ENCODE assay signal across 9 cellular contexts in the genomic region with DNA sequence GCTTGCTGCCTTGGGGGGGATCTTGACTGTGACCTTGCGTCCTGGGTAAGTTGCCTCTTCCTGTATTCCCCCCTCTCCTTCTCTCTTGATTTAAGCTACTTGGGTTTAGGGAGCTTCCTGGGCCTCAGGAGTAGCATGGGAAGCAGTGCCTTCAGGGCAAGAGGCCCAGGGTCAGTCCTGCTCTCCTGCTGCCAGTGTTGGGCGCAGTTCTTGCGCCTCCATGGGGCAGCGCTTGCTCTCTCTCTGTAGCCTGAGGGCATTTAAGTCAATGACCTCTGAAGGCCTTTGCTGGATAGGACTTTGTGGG.
DNase-seq lines count a peak whose midpoint lies in the region; ATAC-seq and TF ChIP-seq lines count a peak whose summit lies in the region.
"Had no signal": no experiment of that assay in that cellular context is flagged by ENCODE, and none has a peak within 500 bp of the region (broad histone marks: within the 10 kb centered on the region; RNA-seq: fewer than 3 reads in every experiment).

No MANE protein-coding gene starts in this region.

- ATAC-seq in omental fat pad (ENCODE audit: low FRiP score) = no peak
- ATAC-seq in GM18861 (IDR thresholded peaks at IDR 0.05; ENCODE audit: unreplicated experiment) = no peak

- peaks cover 46% of the 10 kb centered on the region for H3K4me1 Mint-ChIP-seq in activated T-helper 1 cell treated with anti-CD3 and anti-CD28 coated beads, Interleukin-12 subunit alpha, Interleukin-12 subunit beta, Interleukin-2, Interleukin-4 antibody, amounts not matched to agents 30 ng/mL and 10 ng/mL and 1 ng/mL, durations not matched to agents 14 hours and 24 hours and 36 hours (ENCODE audit: low read depth)

- peaks cover 4% of the 10 kb centered on the region for H3K27me3 Mint-ChIP-seq in activated T-helper 1 cell treated with anti-CD3 and anti-CD28 coated beads, Interleukin-12 subunit alpha, Interleukin-12 subunit beta, Interleukin-2, Interleukin-4 antibody, amounts not matched to agents 30 ng/mL and 10 ng/mL and 1 ng/mL, durations not matched to agents 14 hours and 24 hours and 36 hours (ENCODE audit: insufficient read depth)

- intact Hi-C loops in activated T-helper 1 cell treated with anti-CD3 and anti-CD28 coated beads, Interleukin-12 subunit alpha, Interleukin-12 subunit beta, Interleukin-2, Interleukin-4 antibody, amounts not matched to agents 30 ng/mL and 10 ng/mL and 1 ng/mL, durations not matched to agents 14 hours and 24 hours and 36 hours (cut with micrococcal nuclease) = loop anchor here (1.0 to 5.0 kb wide), 3 partner anchors 116 to 435 kb away; a partner anchor contains a TSS
- intact Hi-C loops in left ventricle myocardium inferior (cut with micrococcal nuclease) = loop anchor here (5.0 to 10.0 kb wide), 2 partner anchors 72 to 160 kb away; no protein-coding TSS in a partner anchor

- H3K36me3 Mint-ChIP-seq in activated T-helper 1 cell treated with anti-CD3 and anti-CD28 coated beads, Interleukin-12 subunit alpha, Interleukin-12 subunit beta, Interleukin-2, Interleukin-4 antibody, amounts not matched to agents 30 ng/mL and 10 ng/mL and 1 ng/mL, durations not matched to agents 14 hours and 24 hours and 36 hours (ENCODE audit: low read depth) = peaks cover 6% of the 10 kb centered on the region

- H3K27ac ChIP-seq in left ventricle myocardium inferior (replicated peaks) (peak overlapping the region; percentile 87), skin epidermis (peak overlapping the region; percentile 17 to 96 (median 82))

- H3K4me3 ChIP-seq in left ventricle myocardium inferior (peak overlapping the region; percentile 55), skin epidermis (peak overlapping the region in 2 of 7 experiments; percentile 2 to 22)

- H3K27me3 ChIP-seq in left ventricle myocardium inferior (ENCODE audit: low read depth) = no peaks in the 10 kb centered on the region

- in situ Hi-C loops in G401 (cut with HindIII; ENCODE audit: low sequenced_read_pairs) = no loop called here

- DNase-seq in G401 (ENCODE audit: low spot score) (peak; percentile 6), left ventricle myocardium inferior (no peak), omental fat pad (ENCODE audit: low spot score) (no peak), A172 (ENCODE audit: low spot score) (no peak), NCI-H146 (lab: John Stamatoyannopoulos, UW) (no peak)
- no peak for DNase-seq in activated T-helper 1 cell treated with anti-CD3 and anti-CD28 coated beads, Interleukin-12 subunit alpha, Interleukin-12 subunit beta, Interleukin-2, Interleukin-4 antibody, amounts not matched to agents 30 ng/mL and 10 ng/mL and 1 ng/mL, durations not matched to agents 14 hours and 24 hours and 36 hours (ENCODE audit: low spot score)
- DNase-seq: GDM1 had no signal

- H3K4me1 ChIP-seq in left ventricle myocardium inferior = peaks cover 71% of the 10 kb centered on the region

- no peaks in the 10 kb centered on the region for H3K36me3 ChIP-seq in left ventricle myocardium inferior

- TF ChIP-seq CTCF in left ventricle myocardium inferior (IDR thresholded peaks at IDR 0.05; ENCODE audit: borderline replicate concordance) (no peak), omental fat pad (IDR thresholded peaks at IDR 0.05) (no peak)

- H3K9me3 ChIP-seq in left ventricle myocardium inferior (replicated peaks) = no peaks in the 10 kb centered on the region

- peak overlapping the region; percentile 79 for H3K4me3 Mint-ChIP-seq in activated T-helper 1 cell treated with anti-CD3 and anti-CD28 coated beads, Interleukin-12 subunit alpha, Interleukin-12 subunit beta, Interleukin-2, Interleukin-4 antibody, amounts not matched to agents 30 ng/mL and 10 ng/mL and 1 ng/mL, durations not matched to agents 14 hours and 24 hours and 36 hours

- no peaks in the 10 kb centered on the region for H3K9me3 Mint-ChIP-seq in activated T-helper 1 cell treated with anti-CD3 and anti-CD28 coated beads, Interleukin-12 subunit alpha, Interleukin-12 subunit beta, Interleukin-2, Interleukin-4 antibody, amounts not matched to agents 30 ng/mL and 10 ng/mL and 1 ng/mL, durations not matched to agents 14 hours and 24 hours and 36 hours

- H3K27ac Mint-ChIP-seq in activated T-helper 1 cell treated with anti-CD3 and anti-CD28 coated beads, Interleukin-12 subunit alpha, Interleukin-12 subunit beta, Interleukin-2, Interleukin-4 antibody, amounts not matched to agents 30 ng/mL and 10 ng/mL and 1 ng/mL, durations not matched to agents 14 hours and 24 hours and 36 hours = peak overlapping the region; percentile 98
